ENCODE assay signal across 10 cellular contexts in genomic region chr5:80245986-80246781, GRCh38. TPM values are rescaled to one million over a fixed set of nuclear protein-coding genes. Genes with fewer than 3 reads are reported as not detected.
DNase-seq lines count a peak whose midpoint lies in the region; ATAC-seq and TF ChIP-seq lines count a peak whose summit lies in the region.
"Had no signal": no experiment of that assay in that cellular context is flagged by ENCODE, and none has a peak within 500 bp of the region (broad histone marks: within the 10 kb centered on the region; RNA-seq: fewer than 3 reads in every experiment).

No MANE protein-coding gene starts in this region.

- H3K27ac ChIP-seq in PC-3 (ENCODE audit: low read length) (peak overlapping the region; percentile 67), endodermal cell (ENCODE audit: low read depth, low read length) (peak overlapping the region; percentile 60)
- H3K27ac ChIP-seq in naive thymus-derived CD4-positive, alpha-beta T cell (ENCODE audit: low read depth, low read length) = peak overlapping the region; percentile 18

- no peak overlapping the region for H2AFZ ChIP-seq in PC-3 (ENCODE audit: low read length)

- POLR2A ChIA-PET in PC-3 (lab: Charles Lee; ENCODE audit: unreplicated experiment) = interaction anchor here (0.8 kb wide), 1 partner anchor 9 kb away, joined by 3 read pairs; the partner anchor contains the start of gene SERINC5
- POLR2A ChIA-PET in naive thymus-derived CD4-positive, alpha-beta T cell (lab: Charles Lee) = interaction anchor here (0.6 to 5.9 kb wide), 11 partner anchors 9 to 115 kb away, joined by 3 to 44 read pairs (median 3); partner anchors contain the start of gene SERINC5

- ATAC-seq in PC-3 = no peak
- no peak for ATAC-seq in naive thymus-derived CD4-positive, alpha-beta T cell
- ATAC-seq in HG03025 (IDR thresholded peaks at IDR 0.05; ENCODE audit: low FRiP score, unreplicated experiment) = no peak

- H3K36me3 ChIP-seq in PC-3 (ENCODE audit: low read depth, low read length) = peaks cover 6% of the 10 kb centered on the region
- peaks cover 48% of the 10 kb centered on the region for H3K36me3 ChIP-seq in endodermal cell (ENCODE audit: control insufficient read depth, insufficient read depth, low read length)
- peaks cover 6 to 24% (median 8%) of the 10 kb centered on the region in 3 experiments for H3K36me3 ChIP-seq in naive thymus-derived CD4-positive, alpha-beta T cell (ENCODE audit: control insufficient read depth in 2 of 3, insufficient read depth in 3 of 3, low read length in 3 of 3)

- H3K27ac Mint-ChIP-seq in Calu3 (ENCODE audit: unreplicated experiment) (peak overlapping the region; percentile 80), endodermal cell (peak overlapping the region; percentile 53)
- H3K27ac Mint-ChIP-seq in naive thymus-derived CD4-positive, alpha-beta T cell = peak overlapping the region; percentile 26 to 92 (median 67)

- no peaks in the 10 kb centered on the region for H3K9me2 ChIP-seq in PC-3 (replicated peaks; ENCODE audit: low read length)

- H3K4me3 ChIP-seq in PC-3 (ENCODE audit: low read length) (no peak overlapping the region), endodermal cell (ENCODE audit: low read length) (peak overlapping the region; percentile 57)
- H3K4me3 ChIP-seq in naive thymus-derived CD4-positive, alpha-beta T cell (ENCODE audit: low read length) = no peak overlapping the region

- CTCF ChIA-PET in Calu3 (lab: Charles Lee) (interaction anchor here (0.6 to 1.6 kb wide), 4 partner anchors 11 to 64 kb away, joined by 3 to 5 read pairs (median 4); no protein-coding TSS in a partner anchor), PC-3 (lab: Charles Lee) (no interaction called here)
- CTCF ChIA-PET in naive thymus-derived CD4-positive, alpha-beta T cell (lab: Charles Lee) = interaction anchor here (1.0 to 1.6 kb wide), 4 partner anchors 27 to 155 kb away, joined by 3 to 7 read pairs (median 4); no protein-coding TSS in a partner anchor

- H3K36me3 Mint-ChIP-seq in Calu3 (ENCODE audit: insufficient read depth, unreplicated experiment) (peaks cover 24% of the 10 kb centered on the region), endodermal cell (ENCODE audit: low read depth) (peaks cover 46% of the 10 kb centered on the region)
- H3K36me3 Mint-ChIP-seq in naive thymus-derived CD4-positive, alpha-beta T cell = peaks cover 11 to 47% (median 40%) of the 10 kb centered on the region in 5 donors

- H3K27me3 ChIP-seq in PC-3 (ENCODE audit: low read length) (no peaks in the 10 kb centered on the region), endodermal cell (ENCODE audit: control insufficient read depth, insufficient read depth, low read length, poor library complexity, severe bottlenecking) (no peaks in the 10 kb centered on the region)
- H3K27me3 ChIP-seq in naive thymus-derived CD4-positive, alpha-beta T cell (ENCODE audit: control insufficient read depth in 2 of 2, insufficient read depth in 2 of 2, low read length in 2 of 2) = no peaks in the 10 kb centered on the region

- WGBS in endodermal cell (ENCODE audit: insufficient coverage in 1 of 2, insufficient read length in 1 of 2), 2 experiments = 40 to 73% methylated on average over 1 to 2 of the region's 2 CpGs

- H3K9me3 ChIP-seq in PC-3 (ENCODE audit: low read length) = no peaks in the 10 kb centered on the region
- peaks cover 41% of the 10 kb centered on the region for H3K9me3 ChIP-seq in endodermal cell (ENCODE audit: control insufficient read depth, low read length)
- H3K9me3 ChIP-seq in naive thymus-derived CD4-positive, alpha-beta T cell (ENCODE audit: control insufficient read depth in 2 of 3, low read length in 3 of 3) = peaks cover 0 to 9% (median 8%) of the 10 kb centered on the region in 3 experiments

- H3F3A ChIP-seq in PC-3 (ENCODE audit: low read length, unreplicated experiment) = no peaks in the 10 kb centered on the region

- no peaks in the 10 kb centered on the region for H3K27me3 Mint-ChIP-seq in Calu3 (ENCODE audit: unreplicated experiment)
- no peaks in the 10 kb centered on the region for H3K27me3 Mint-ChIP-seq in endodermal cell (ENCODE audit: insufficient read depth)
- H3K27me3 Mint-ChIP-seq in naive thymus-derived CD4-positive, alpha-beta T cell = no peaks in the 10 kb centered on the region

- no peaks in the 10 kb centered on the region for H4K20me1 ChIP-seq in PC-3 (ENCODE audit: low read length)

- peaks cover 30% of the 10 kb centered on the region for H3K79me2 ChIP-seq in PC-3 (ENCODE audit: low read length)

- peaks cover 22% of the 10 kb centered on the region for H3K4me1 ChIP-seq in PC-3 (ENCODE audit: insufficient read depth, low read length)
- peaks cover 15% of the 10 kb centered on the region for H3K4me1 ChIP-seq in endodermal cell (ENCODE audit: control insufficient read depth, insufficient read depth, low read length)
- peaks cover 11 to 48% of the 10 kb centered on the region in 2 donors for H3K4me1 ChIP-seq in naive thymus-derived CD4-positive, alpha-beta T cell (ENCODE audit: control insufficient read depth in 2 of 2, insufficient read depth in 2 of 2, low read length in 2 of 2)

- H3K9ac ChIP-seq in PC-3 (ENCODE audit: low read length) = no peak overlapping the region
- peak overlapping the region; percentile 48 for H3K9ac ChIP-seq in endodermal cell (ENCODE audit: extremely low read depth, low read length, poor library complexity, severe bottlenecking)

- intact Hi-C loops in Calu3 (cut with micrococcal nuclease; ENCODE audit: unreplicated experiment) (no loop called here), PC-3 (cut with micrococcal nuclease) (no loop called here)
- intact Hi-C loops in naive thymus-derived CD4-positive, alpha-beta T cell (cut with micrococcal nuclease) = loop anchor here (1.0 to 2.0 kb wide), 4 partner anchors 8 to 95 kb away; no protein-coding TSS in a partner anchor

- H3K4me2 ChIP-seq in PC-3 (ENCODE audit: low read length) = peak overlapping the region; percentile 61

- TF ChIP-seq CTCF in Calu3 (IDR thresholded peaks at IDR 0.05; ENCODE audit: unreplicated experiment) (no peak), PC-3 (conservative IDR thresholded peaks at IDR 0.05; ENCODE audit: low read depth, low read length) (no peak), endodermal cell (conservative IDR thresholded peaks at IDR 0.05) (no peak), GM10266 (IDR thresholded peaks at IDR 0.05; ENCODE audit: control insufficient read depth, insufficient read depth, low read depth, missing control alignments) (no peak)

- H3K4me1 Mint-ChIP-seq in Calu3 (ENCODE audit: low read depth, unreplicated experiment) (peaks cover 44% of the 10 kb centered on the region), endodermal cell (peaks cover 38% of the 10 kb centered on the region)
- peaks cover 45 to 82% (median 65%) of the 10 kb centered on the region in 7 donors for H3K4me1 Mint-ChIP-seq in naive thymus-derived CD4-positive, alpha-beta T cell

- H3K4me3 Mint-ChIP-seq in Calu3 (ENCODE audit: low read depth, unreplicated experiment) (no peak overlapping the region), endodermal cell (no peak overlapping the region)
- peak overlapping the region in 9 of 10 donors; percentile 18 to 97 (median 52) for H3K4me3 Mint-ChIP-seq in naive thymus-derived CD4-positive, alpha-beta T cell

- H3K9me3 Mint-ChIP-seq in Calu3 (ENCODE audit: low read depth, unreplicated experiment) (peaks cover 7% of the 10 kb centered on the region), endodermal cell (peaks cover 33% of the 10 kb centered on the region)
- H3K9me3 Mint-ChIP-seq in naive thymus-derived CD4-positive, alpha-beta T cell = peaks cover 0 to 28% (median 17%) of the 10 kb centered on the region in 11 donors

- DNase-seq in Calu3 (no peak), PC-3 (no peak), endodermal cell (no peak), GM10266 (ENCODE audit: extremely low spot score) (no peak), HUDEP-2 (lab: John Stamatoyannopoulos, UW; ENCODE audit: unreplicated experiment in 76 of 76) (no peak), NCI-H2081 treated with DMSO at 0.1 percent for 48 hours (lab: John Stamatoyannopoulos, UW) (no peak)
- DNase-seq in naive thymus-derived CD4-positive, alpha-beta T cell = no peak
- DNase-seq: effector CD4-positive, alpha-beta T cell; NCI-H345 had no signal

- BruUV-seq in Calu3 (replicated peaks; lab: Mats Ljungman, UMichigan) (no TSS peak), PC-3 (replicated peaks; lab: Mats Ljungman, UMichigan) (no TSS peak)

RNA-seq across cellular contexts. Expression of gene SERINC5, which starts 9.7 kb away (rescaled TPM):
- total RNA-seq in Calu3 (2022) (47.0 and 49.2 TPM in 2 replicates), PC-3 (2014; rRNA removed) (5.7 and 6.9 TPM in 2 replicates), endodermal cell (100 to 1,000 TPM; 134 to 183 TPM)
- polyA plus RNA-seq in endodermal cell (2013, experiment 1 of 2) = 34.9 TPM
- polyA plus RNA-seq in endodermal cell (2013, experiment 2 of 2) = 34.7 TPM
- 100 to 1,000 TPM in 4 of 5 experiments, 10 to 100 TPM in 1; 71.2 to 164 (median 163) TPM for total RNA-seq in naive thymus-derived CD4-positive, alpha-beta T cell
- 10 to 100 TPM; 34.3 to 34.9 TPM for polyA plus RNA-seq in naive thymus-derived CD4-positive, alpha-beta T cell

Comparison
In these comparisons a context has a peak if more than half of its experiments do, and no peak if none do; other contexts are left out.
1. H3K4me3 Mint-ChIP-seq: peak in naive thymus-derived CD4-positive, alpha-beta T cell (9 of 10); none in Calu3 (single experiment) and endodermal cell (single experiment).
2. intact Hi-C loops: an anchor here in naive thymus-derived CD4-positive, alpha-beta T cell (1.0 to 2.0 kb wide); none called in Calu3 and PC-3.
3. Peak in every context shown above with its lines, with median percentiles within 50 percentile points of each other: H3K27ac Mint-ChIP-seq and H3K27ac ChIP-seq.